In the genomic region with DNA sequence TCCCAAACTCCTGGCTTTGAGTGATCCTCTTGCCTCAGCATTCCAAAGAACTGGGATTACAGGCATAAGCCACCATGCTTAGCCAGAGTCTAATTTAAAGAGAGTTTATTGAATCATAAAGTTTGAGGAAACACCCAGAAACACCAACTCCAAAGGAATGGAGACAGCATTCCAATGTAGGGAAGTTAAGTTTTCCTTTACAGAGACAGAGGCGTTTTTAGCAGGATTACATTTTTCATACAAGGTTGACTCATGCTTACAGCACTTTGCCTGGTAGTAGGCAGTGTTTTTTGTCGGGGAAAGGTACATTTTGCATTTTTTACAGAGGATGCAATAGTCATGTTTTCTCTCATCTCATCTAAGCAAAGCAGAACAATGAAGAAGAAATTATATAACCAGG, we compare ENCODE assay signal across 23 cellular contexts. TPM values are rescaled to one million over a fixed set of nuclear protein-coding genes. Genes with fewer than 3 reads are reported as not detected.
DNase-seq lines count a peak whose midpoint lies in the region; ATAC-seq and TF ChIP-seq lines count a peak whose summit lies in the region.
"Had no signal": no experiment of that assay in that cellular context is flagged by ENCODE, and none has a peak within 500 bp of the region (broad histone marks: within the 10 kb centered on the region; RNA-seq: fewer than 3 reads in every experiment).

No MANE protein-coding gene starts in this region.

- H3F3A ChIP-seq in SK-N-SH (replicated peaks; ENCODE audit: insufficient read depth), result peaks cover 15% of the 10 kb centered on the region

- no peak for TF ChIP-seq RAD21 in SK-N-SH (IDR thresholded peaks at IDR 0.05; ENCODE audit: low read length)

- WGBS in SK-N-SH (ENCODE audit: low lambda C conversion rate), result 0% methylated on average over 2 of the region's 2 CpGs

- H3K4me3 ChIP-seq in SK-N-SH (ENCODE audit: low read depth in 2 of 2, low read length in 1 of 2), result no peak overlapping the region
- H3K4me3 ChIP-seq: heart right ventricle, left lung, vagina had no signal

- peaks cover 0 to 10% (median 7%) of the 10 kb centered on the region in 3 donors for H3K27me3 Mint-ChIP-seq in immature natural killer cell (ENCODE audit: low read depth in 3 of 3)

- H3K27ac ChIP-seq in SK-N-SH (ENCODE audit: low read depth in 2 of 2, low read length in 1 of 2), result peak overlapping the region in 1 of 2 experiments; percentile 66; a peak in 2 of 4 replicates
- H3K27ac ChIP-seq: heart right ventricle, left lung, vagina had no signal

- H3K4me1 Mint-ChIP-seq in immature natural killer cell, result no peaks in the 10 kb centered on the region

- ATAC-seq in GM19455 (IDR thresholded peaks at IDR 0.05; ENCODE audit: unreplicated experiment), result no peak
- ATAC-seq: heart right ventricle; left lung; naive thymus-derived CD8-positive, alpha-beta T cell; right cardiac atrium had no signal

- no peaks in the 10 kb centered on the region for H3K79me2 ChIP-seq in SK-N-SH (ENCODE audit: insufficient read depth)

- H3K36me3 ChIP-seq in SK-N-SH (replicated peaks in 1 of 2; ENCODE audit: control insufficient read depth in 1 of 2, insufficient read depth in 2 of 2, low read length in 1 of 2), result no peaks in the 10 kb centered on the region
- H3K36me3 ChIP-seq: heart right ventricle, left lung, vagina had no signal

- peaks cover 0 to 16% of the 10 kb centered on the region in 2 experiments; a peak in 1 of 4 replicates for H3K4me1 ChIP-seq in SK-N-SH (ENCODE audit: control insufficient read depth in 1 of 2, insufficient read depth in 2 of 2, low read depth in 1 of 2, low read length in 1 of 2)
- H3K4me1 ChIP-seq: left lung had no signal

- no peak for TF ChIP-seq CTCF in SK-N-SH (IDR thresholded peaks at IDR 0.05)

- H3K9me2 ChIP-seq in SK-N-SH, result no peaks in the 10 kb centered on the region

- H3K36me3 Mint-ChIP-seq in immature natural killer cell, result no peaks in the 10 kb centered on the region
- H3K36me3 Mint-ChIP-seq: CD8-positive, alpha-beta memory T cell had no signal

- H3K9ac ChIP-seq in SK-N-SH, result 0 out of 2 replicates have a peak overlapping the region, but pooled peaks have one; percentile 2

- H3K9me3 ChIP-seq in SK-N-SH, result no peaks in the 10 kb centered on the region
- H3K9me3 ChIP-seq: heart right ventricle, left lung, vagina had no signal

- H3K27me3 ChIP-seq in SK-N-SH (ENCODE audit: insufficient read depth), result no peaks in the 10 kb centered on the region
- H3K27me3 ChIP-seq: vagina had no signal

- TF ChIP-seq EP300 in SK-N-SH (IDR thresholded peaks at IDR 0.05; ENCODE audit: borderline replicate concordance in 1 of 2, low read depth in 1 of 2, low read length in 1 of 2), result 0 out of 4 replicates have a peak, but pooled peaks of 1 of the 2 experiments have one; percentile 40

- peak; percentile 88 for DNase-seq in GM03348 (ENCODE audit: low spot score)
- no peak for DNase-seq in SK-N-SH
- DNase-seq in fibroblast of peridontal ligament (ENCODE audit: extremely low read depth), result peak; percentile 89
- peak; percentile 7 for DNase-seq in renal cortical epithelial cell (ENCODE audit: low read depth)
- DNase-seq in immature natural killer cell, result no peak
- no peak for DNase-seq in NCI-H146 treated with DMSO at 0.1 percent for 48 hours (lab: John Stamatoyannopoulos, UW; ENCODE audit: unreplicated experiment)
- DNase-seq in NAMALWA (ENCODE audit: low spot score), result no peak
- DNase-seq: activated CD4-positive, alpha-beta T cell treated with anti-CD3 and anti-CD28 coated beads, Interleukin-2, amount 50 U/mL, for 4 hours; aorta; CD8-positive, alpha-beta memory T cell; GDM1; GOT3; heart right ventricle; Kasumi-1; left lung; naive thymus-derived CD8-positive, alpha-beta T cell; NCI-H187 treated with DMSO at 0.1 percent for 48 hours; NCI-H82; right cardiac atrium; SHP77; stimulated activated CD4-positive, alpha-beta T cell treated with anti-CD3 and anti-CD28 coated beads, Interleukin-4, amount 100 ng/mL, for 1 hour had no signal

- no peak overlapping the region for H3K4me3 Mint-ChIP-seq in immature natural killer cell
- H3K4me3 Mint-ChIP-seq: CD8-positive, alpha-beta memory T cell; naive thymus-derived CD8-positive, alpha-beta T cell had no signal

- CTCF ChIA-PET in SK-N-SH (lab: Yijun Ruan, JAX), result interaction anchor here (1.2 kb wide), 1 partner anchor 237 kb away, joined by 3 read pairs; no protein-coding TSS in a partner anchor

- no peak overlapping the region for H3K27ac Mint-ChIP-seq in immature natural killer cell
- H3K27ac Mint-ChIP-seq: CD8-positive, alpha-beta memory T cell; naive thymus-derived CD8-positive, alpha-beta T cell had no signal

- no peak overlapping the region for H3K4me2 ChIP-seq in SK-N-SH

- no peak overlapping the region for H2AFZ ChIP-seq in SK-N-SH (ENCODE audit: low read depth)

- no peaks in the 10 kb centered on the region for H3K9me3 Mint-ChIP-seq in immature natural killer cell

- POLR2A ChIA-PET in SK-N-SH (lab: Yijun Ruan, JAX), result no interaction called here

- no peaks in the 10 kb centered on the region for H4K20me1 ChIP-seq in SK-N-SH (ENCODE audit: insufficient read depth)

TF ChIP-seq in SK-N-SH, 30 proteins besides CTCF, POLR2A, EP300 and RAD21 (continues in another document):
- TF ChIP-seq FOSL2 (IDR thresholded peaks at IDR 0.05; ENCODE audit: borderline replicate concordance, low read depth) (peak; percentile 76), ZBTB33 (IDR thresholded peaks at IDR 0.05; ENCODE audit: borderline replicate concordance, low read depth) (no peak), MEF2A (IDR thresholded peaks at IDR 0.05; ENCODE audit: borderline replicate concordance, low read depth) (no peak), YY1 (IDR thresholded peaks at IDR 0.05; ENCODE audit: low read depth) (no peak), JUND (IDR thresholded peaks at IDR 0.05) (peak; percentile 66), FOXJ3 (CRISPR knock-in tag; IDR thresholded peaks at IDR 0.05) (no peak), CHD2 (IDR thresholded peaks at IDR 0.05; ENCODE audit: low read length, partially characterized antibody) (no peak), POLR2AphosphoS5 (IDR thresholded peaks at IDR 0.05; ENCODE audit: low read depth, low read length) (no peak), GABPA (IDR thresholded peaks at IDR 0.05; ENCODE audit: low read depth) (no peak), RFX5 (IDR thresholded peaks at IDR 0.05; ENCODE audit: low read length) (no peak), ELF1 (IDR thresholded peaks at IDR 0.05) (no peak), TCF12 (IDR thresholded peaks at IDR 0.05) (peak; percentile 67; the same call in 1 of the 2 replicates), REST (IDR thresholded peaks at IDR 0.05; ENCODE audit: low read depth, low read length) (no peak), TEAD4 (IDR thresholded peaks at IDR 0.05; ENCODE audit: borderline replicate concordance, insufficient read depth) (0 out of 2 replicates have a peak, but pooled peaks have one; percentile 36), SMC3 (IDR thresholded peaks at IDR 0.05; ENCODE audit: low read depth, low read length) (no peak), FOXM1 (IDR thresholded peaks at IDR 0.05; ENCODE audit: low read depth) (no peak)

RNA-seq across cellular contexts. Expression of gene OPN4, which starts 18.9 kb away (rescaled TPM):
- polyA plus RNA-seq in SK-N-SH (2012; rRNA removed) (0.03 TPM in 1 of 2 replicates, not detected in the other), immature natural killer cell (not detected)
- not detected in 2 replicates for polyA plus RNA-seq in SK-N-SH (2012; cell fraction: cytosol; rRNA removed)
- not detected in 2 replicates for polyA plus RNA-seq in SK-N-SH (2012; cell fraction: nucleus; rRNA removed)
- total RNA-seq in renal cortical epithelial cell, result not detected in 2 replicates
- total RNA-seq: CD8-positive, alpha-beta memory T cell; left lung; naive thymus-derived CD8-positive, alpha-beta T cell; vagina had no signal
- polyA plus RNA-seq: aorta; CD8-positive, alpha-beta memory T cell; naive thymus-derived CD8-positive, alpha-beta T cell had no signal

RNA-seq across cellular contexts. Expression of gene LDB3, which starts 32.9 kb away (rescaled TPM):
- polyA plus RNA-seq in SK-N-SH (2012; rRNA removed) (0.48 and 0.73 TPM in 2 replicates), immature natural killer cell (under 1 TPM in 1 of 3 donors, not detected in 2; 0.09 TPM)
- polyA plus RNA-seq in SK-N-SH (2012; cell fraction: cytosol; rRNA removed), result 0.26 and 0.38 TPM in 2 replicates
- polyA plus RNA-seq in SK-N-SH (2012; cell fraction: nucleus; rRNA removed), result 1.3 and 1.7 TPM in 2 replicates
- total RNA-seq in renal cortical epithelial cell, result 0.05 TPM in 1 of 2 replicates, not detected in the other
- polyA plus RNA-seq: CD8-positive, alpha-beta memory T cell; naive thymus-derived CD8-positive, alpha-beta T cell had no signal

Comparison
In these comparisons a context has a peak if more than half of its experiments do, and no peak if none do; other contexts are left out.
1. DNase-seq: peak in GM03348 (single experiment), fibroblast of peridontal ligament (single experiment) and renal cortical epithelial cell (single experiment); none in SK-N-SH (single experiment), immature natural killer cell (0 of 3), NCI-H146 treated with DMSO at 0.1 percent for 48 hours (single experiment) and NAMALWA (single experiment).